Comparison of ENCODE assay signal across 1 cellular context in genomic region chr17:142876-143784, GRCh38.
TF ChIP-seq lines count a peak whose summit lies in the region.

No MANE protein-coding gene starts in this region.

TF ChIP-seq in SK-N-SH, 30 proteins besides CTCF, POLR2A, EP300 and RAD21 (continued from another document):
- no peak for TF ChIP-seq IRF3 (IDR thresholded peaks at IDR 0.05; ENCODE audit: low read depth, low read length)
- TF ChIP-seq TCF12 (IDR thresholded peaks at IDR 0.05): no peak
- TF ChIP-seq RXRA (IDR thresholded peaks at IDR 0.05; ENCODE audit: borderline replicate concordance, low read depth): no peak
- no peak for TF ChIP-seq SIN3A (IDR thresholded peaks at IDR 0.05; ENCODE audit: borderline replicate concordance, low read depth, low read length)
- TF ChIP-seq GATA2 (CRISPR knock-in tag; IDR thresholded peaks at IDR 0.05): no peak
- TF ChIP-seq RCOR1 (IDR thresholded peaks at IDR 0.05; ENCODE audit: low read length): no peak
- TF ChIP-seq CHD2 (IDR thresholded peaks at IDR 0.05; ENCODE audit: low read length, partially characterized antibody): no peak
- no peak for TF ChIP-seq MXI1 (IDR thresholded peaks at IDR 0.05; ENCODE audit: low read depth, low read length)
- no peak for TF ChIP-seq NRF1 (IDR thresholded peaks at IDR 0.05; ENCODE audit: low read depth, low read length)
- no peak for TF ChIP-seq NFIC (IDR thresholded peaks at IDR 0.05; ENCODE audit: borderline replicate concordance)
- TF ChIP-seq REST (IDR thresholded peaks at IDR 0.05; ENCODE audit: low read depth, low read length): no peak
- no peak for TF ChIP-seq POLR2AphosphoS5 (IDR thresholded peaks at IDR 0.05; ENCODE audit: low read depth, low read length)
- no peak for TF ChIP-seq YY1 (IDR thresholded peaks at IDR 0.05; ENCODE audit: low read depth)
- no peak for TF ChIP-seq USF2 (IDR thresholded peaks at IDR 0.05; ENCODE audit: borderline replicate concordance, low read depth, low read length)
- TF ChIP-seq FOXM1 (IDR thresholded peaks at IDR 0.05; ENCODE audit: low read depth): no peak
